17 cellular contexts compared by ENCODE assay signal in genomic region chr22:41917375-41917905, GRCh38. TPM values are rescaled to one million over a fixed set of nuclear protein-coding genes. Genes with fewer than 3 reads are reported as not detected.
DNase-seq lines count a peak whose midpoint lies in the region; ATAC-seq and TF ChIP-seq lines count a peak whose summit lies in the region.
"Had no signal": no experiment of that assay in that cellular context is flagged by ENCODE, and none has a peak within 500 bp of the region (broad histone marks: within the 10 kb centered on the region; RNA-seq: fewer than 3 reads in every experiment).

No MANE protein-coding gene starts in this region.

- no peaks in the 10 kb centered on the region for H3K9me3 Mint-ChIP-seq in activated B cell treated with CpG ODN at 0.5 μM for 24 hours
- H3K9me3 Mint-ChIP-seq: activated naive CD4-positive, alpha-beta T cell treated with anti-CD3 and anti-CD28 coated beads, Interleukin-2, amount 10 ng/mL, durations not matched to agents 7 days and 5 days; endodermal cell; immature natural killer cell had no signal

- intact Hi-C loops in activated B cell treated with CpG ODN at 0.5 μM for 24 hours (cut with micrococcal nuclease) = no loop called here

- CTCF ChIA-PET in activated B cell treated with CpG ODN at 0.5 μM for 24 hours (lab: Charles Lee) = interaction anchor here (1.3 to 11.8 kb wide), 3 partner anchors 20 to 23 kb away, joined by 7 to 258 read pairs (median 10); no protein-coding TSS in a partner anchor

- peaks cover 79% of the 10 kb centered on the region for H3K4me1 Mint-ChIP-seq in activated B cell treated with CpG ODN at 0.5 μM for 24 hours

- H3K4me3 ChIP-seq in BLaER1 (no peak overlapping the region), Karpas-422 (ENCODE audit: low read length) (no peak overlapping the region)
- H3K4me3 ChIP-seq: ascending aorta, heart left ventricle, pancreas, vagina had no signal

- H3K36me3 ChIP-seq in BLaER1 (no peaks in the 10 kb centered on the region), Karpas-422 (ENCODE audit: insufficient read depth, low read length) (peaks cover 4% of the 10 kb centered on the region; the same call in 1 of the 2 replicates)
- H3K36me3 ChIP-seq: ascending aorta, heart left ventricle, pancreas, vagina had no signal

- H3K79me2 ChIP-seq in Karpas-422 (ENCODE audit: low read length) = no peaks in the 10 kb centered on the region

- peaks cover 9% of the 10 kb centered on the region for H3K27me3 Mint-ChIP-seq in activated B cell treated with CpG ODN at 0.5 μM for 24 hours

- DNase-seq in Karpas-422 (no peak), activated B cell treated with CpG ODN at 0.5 μM for 24 hours (no peak), occipital lobe (lab: John Stamatoyannopoulos, UW) (no peak), NCI-H82 (lab: John Stamatoyannopoulos, UW) (no peak)
- DNase-seq: activated naive CD4-positive, alpha-beta T cell treated with anti-CD3 and anti-CD28 coated beads, Interleukin-2, amount 10 ng/mL, durations not matched to agents 7 days and 5 days; activated T-cell treated with anti-CD3 and anti-CD28 coated beads, Interleukin-2, amount 50 U/mL, for 1 hour; endodermal cell; immature natural killer cell; MM.1S; NCI-H2107 had no signal

- no peak overlapping the region for H3K27ac ChIP-seq in BLaER1
- no peak overlapping the region for H3K27ac ChIP-seq in Karpas-422 (ENCODE audit: low read length)
- H3K27ac ChIP-seq: ascending aorta, heart left ventricle, pancreas, vagina had no signal

- POLR2A ChIA-PET in activated B cell treated with CpG ODN at 0.5 μM for 24 hours (lab: Charles Lee) = interaction anchor here (0.5 to 14.7 kb wide), 8 partner anchors 8 to 229 kb away, joined by 3 to 1414 read pairs (median 6); partner anchors contain the start of genes CENPM, SNU13, SREBF2 and TNFRSF13C

- H3K9me3 ChIP-seq in BLaER1 = no peaks in the 10 kb centered on the region
- H3K9me3 ChIP-seq in Karpas-422 (ENCODE audit: low read length) = no peaks in the 10 kb centered on the region
- H3K9me3 ChIP-seq: ascending aorta, heart left ventricle, pancreas, vagina had no signal

- peaks cover 9% of the 10 kb centered on the region for H3K36me3 Mint-ChIP-seq in activated B cell treated with CpG ODN at 0.5 μM for 24 hours (ENCODE audit: low read depth)
- H3K36me3 Mint-ChIP-seq: activated naive CD4-positive, alpha-beta T cell treated with anti-CD3 and anti-CD28 coated beads, Interleukin-2, amount 10 ng/mL, durations not matched to agents 7 days and 5 days; immature natural killer cell had no signal

- no peak for ATAC-seq in activated B cell treated with CpG ODN at 0.5 μM for 24 hours (ENCODE audit: low read depth)
- ATAC-seq in GM21360 (IDR thresholded peaks at IDR 0.05; ENCODE audit: unreplicated experiment) = no peak

- no peak overlapping the region for H3K9ac ChIP-seq in BLaER1
- H3K9ac ChIP-seq in Karpas-422 (ENCODE audit: low read length) = peak overlapping the region; percentile 36; the same call in 1 of the 2 replicates

- H3K4me2 ChIP-seq in BLaER1 (peak overlapping the region; percentile 100), Karpas-422 (ENCODE audit: low read depth, low read length, poor library complexity, severe bottlenecking) (peak overlapping the region; percentile 37)

- H3K9me2 ChIP-seq in Karpas-422 (replicated peaks; ENCODE audit: insufficient read depth, low read length) = no peaks in the 10 kb centered on the region

- no peak overlapping the region for H2AFZ ChIP-seq in Karpas-422 (ENCODE audit: low read length)

- no peak for TF ChIP-seq CTCF in activated B cell treated with CpG ODN at 0.5 μM for 24 hours (IDR thresholded peaks at IDR 0.05)

- peaks cover 97% of the 10 kb centered on the region for H4K20me1 ChIP-seq in BLaER1
- H4K20me1 ChIP-seq in Karpas-422 (ENCODE audit: insufficient read depth, low read depth, low read length) = peaks cover 37% of the 10 kb centered on the region

- peak overlapping the region; percentile 24 for H3K27ac Mint-ChIP-seq in activated B cell treated with CpG ODN at 0.5 μM for 24 hours
- H3K27ac Mint-ChIP-seq: activated naive CD4-positive, alpha-beta T cell treated with anti-CD3 and anti-CD28 coated beads, Interleukin-2, amount 10 ng/mL, durations not matched to agents 7 days and 5 days; endodermal cell; immature natural killer cell had no signal

- H3K4me3 Mint-ChIP-seq in activated B cell treated with CpG ODN at 0.5 μM for 24 hours = no peak overlapping the region
- H3K4me3 Mint-ChIP-seq: endodermal cell had no signal

- H3K4me1 ChIP-seq in BLaER1 = peaks cover 66% of the 10 kb centered on the region
- peaks cover 90% of the 10 kb centered on the region for H3K4me1 ChIP-seq in Karpas-422 (ENCODE audit: low read length)

- H3K27me3 ChIP-seq in BLaER1 (peaks cover 56% of the 10 kb centered on the region), Karpas-422 (ENCODE audit: low read length) (no peaks in the 10 kb centered on the region; the same call in 1 of the 2 replicates)

RNA-seq across cellular contexts. Expression of gene SHISA8, which starts 2.6 kb away (rescaled TPM):
- total RNA-seq in Karpas-422 (2014; rRNA removed; shearing (Covaris generic); ENCODE audit: low replicate concordance) = 3.2 and 6.5 TPM in 2 replicates
- 10.9 and 12.6 TPM in 2 replicates for total RNA-seq in activated B cell treated with CpG ODN at 0.5 μM for 24 hours
- not detected for total RNA-seq in occipital lobe
- total RNA-seq: ascending aorta, liver, pancreas, vagina had no signal

RNA-seq across cellular contexts. Expression of gene TNFRSF13C, which starts 9.2 kb away (rescaled TPM):
- 130 and 141 TPM in 2 replicates for total RNA-seq in Karpas-422 (2014; rRNA removed; shearing (Covaris generic); ENCODE audit: low replicate concordance)
- total RNA-seq in activated B cell treated with CpG ODN at 0.5 μM for 24 hours = 266 and 295 TPM in 2 replicates
- 0.31 TPM for total RNA-seq in occipital lobe
- total RNA-seq: ascending aorta, vagina had no signal

RNA-seq across cellular contexts. Expression of gene CENPM, which starts 29.5 kb away (rescaled TPM):
- total RNA-seq in Karpas-422 (2014; rRNA removed; shearing (Covaris generic); ENCODE audit: low replicate concordance) = 83.8 and 108 TPM in 2 replicates
- total RNA-seq in activated B cell treated with CpG ODN at 0.5 μM for 24 hours (9.6 and 13.3 TPM in 2 replicates), occipital lobe (1.6 TPM)
- total RNA-seq: ascending aorta, vagina had no signal

RNA-seq across cellular contexts. Expression of gene SEPTIN3, which starts 51.8 kb away (rescaled TPM):
- total RNA-seq in Karpas-422 (2014; rRNA removed; shearing (Covaris generic); ENCODE audit: low replicate concordance) = not detected in 2 replicates
- total RNA-seq in activated B cell treated with CpG ODN at 0.5 μM for 24 hours = 0.49 and 0.54 TPM in 2 replicates
- total RNA-seq in occipital lobe = 130 TPM
- total RNA-seq: ascending aorta had no signal

Comparison
In these comparisons a context has a peak if more than half of its experiments do, and no peak if none do; other contexts are left out.
1. RNA of gene TNFRSF13C, which starts 9.2 kb away (total RNA-seq): 266 to 295 TPM in activated B cell treated with CpG ODN at 0.5 μM for 24 hours and 130 to 141 TPM in Karpas-422; 0.31 TPM in occipital lobe (single experiment); every median in the first group is over 10 times any median in the second.